21 cellular contexts compared by ENCODE assay signal in genomic region chr1:231601775-231602674, GRCh38. TPM values are rescaled to one million over a fixed set of nuclear protein-coding genes. Genes with fewer than 3 reads are reported as not detected.
DNase-seq lines count a peak whose midpoint lies in the region; ATAC-seq and TF ChIP-seq lines count a peak whose summit lies in the region.
"Had no signal": no experiment of that assay in that cellular context is flagged by ENCODE, and none has a peak within 500 bp of the region (broad histone marks: within the 10 kb centered on the region; RNA-seq: fewer than 3 reads in every experiment).

No MANE protein-coding gene starts in this region.

- H2AK9ac ChIP-seq in IMR-90 (replicated peaks; ENCODE audit: low read depth, low read length, poor library complexity) = no peak overlapping the region

- H3K18ac ChIP-seq in IMR-90 (ENCODE audit: low read depth, low read length) = no peak overlapping the region

- H3K4ac ChIP-seq in IMR-90 (ENCODE audit: low read depth, low read length) = no peak overlapping the region

- no peak overlapping the region for H2BK15ac ChIP-seq in IMR-90 (ENCODE audit: low read depth, low read length)

- H4K20me1 ChIP-seq in IMR-90 (ENCODE audit: insufficient read depth, low read length) = no peaks in the 10 kb centered on the region

- ATAC-seq in IMR-90 (ENCODE audit: low read depth) (no peak), SK-N-SH treated with all-trans-retinoic acid at 6 μM for 48 hours (peak; percentile 52)
- ATAC-seq: gastroesophageal sphincter, left colon had no signal

- H3K9ac ChIP-seq in IMR-90 (ENCODE audit: low read depth, low read length) = no peak overlapping the region

- H3K56ac ChIP-seq in IMR-90 (ENCODE audit: extremely low read depth, insufficient read depth, low read length) = no peak overlapping the region

- TF ChIP-seq CTCF in IMR-90 (conservative IDR thresholded peaks at IDR 0.05; ENCODE audit: low read depth, low read length) (no peak), nephron (IDR thresholded peaks at IDR 0.05; ENCODE audit: unreplicated experiment in 3 of 3) (no peak)

- CTCF ChIA-PET in IMR-90 (lab: Yijun Ruan, JAX) = no interaction called here
- CTCF ChIA-PET in activated naive CD4-positive, alpha-beta T cell treated with anti-CD3 and anti-CD28 coated beads, Interleukin-2, amount 10 ng/mL, durations not matched to agents 7 days and 5 days (lab: Charles Lee) = interaction anchor here (0.6 to 1.4 kb wide), 4 partner anchors 12 to 247 kb away, joined by 3 to 7 read pairs (median 4); no protein-coding TSS in a partner anchor

- H3K4me1 Mint-ChIP-seq in nephron = peaks cover 28% of the 10 kb centered on the region
- H3K4me1 Mint-ChIP-seq in activated naive CD4-positive, alpha-beta T cell treated with anti-CD3 and anti-CD28 coated beads, Interleukin-2, amount 10 ng/mL, durations not matched to agents 7 days and 5 days = peaks cover 19% of the 10 kb centered on the region

- no peaks in the 10 kb centered on the region for H3K36me3 Mint-ChIP-seq in nephron (ENCODE audit: low read depth)
- H3K36me3 Mint-ChIP-seq in activated naive CD4-positive, alpha-beta T cell treated with anti-CD3 and anti-CD28 coated beads, Interleukin-2, amount 10 ng/mL, durations not matched to agents 7 days and 5 days = no peaks in the 10 kb centered on the region

- H3K4me2 ChIP-seq in IMR-90 (ENCODE audit: low read depth, low read length) = no peak overlapping the region

- in situ Hi-C loops in IMR-90 (cut with MboI; ENCODE audit: low sequenced_read_pairs) = no loop called here

- no peak for TF ChIP-seq POLR2A in IMR-90 (IDR thresholded peaks at IDR 0.05; ENCODE audit: low read depth, low read length)

- no peak overlapping the region for H2BK5ac ChIP-seq in IMR-90 (ENCODE audit: low read depth, low read length, poor library complexity, severe bottlenecking)

- H3K27me3 ChIP-seq in IMR-90 (ENCODE audit: control insufficient read depth, insufficient read depth, low read length) (no peaks in the 10 kb centered on the region), H7 (ENCODE audit: control insufficient read depth, insufficient read depth, low read length) (no peaks in the 10 kb centered on the region; the same call in 1 of the 2 replicates)
- H3K27me3 ChIP-seq: breast epithelium, gastroesophageal sphincter, neutrophil, SJCRH30 had no signal

- H2BK120ac ChIP-seq in IMR-90 (ENCODE audit: low read depth, low read length) = peak overlapping the region; percentile 19; the same call in 1 of the 2 replicates

- H3K4me3 ChIP-seq in IMR-90 (ENCODE audit: insufficient read depth, low read depth, low read length) (no peak overlapping the region), H7 (ENCODE audit: insufficient read depth, low read depth, low read length) (no peak overlapping the region)
- H3K4me3 ChIP-seq: breast epithelium, gastroesophageal sphincter, SJCRH30 had no signal

- peak overlapping the region in 1 of 3 experiments; percentile 39 for H3K4me3 Mint-ChIP-seq in nephron
- H3K4me3 Mint-ChIP-seq in activated naive CD4-positive, alpha-beta T cell treated with anti-CD3 and anti-CD28 coated beads, Interleukin-2, amount 10 ng/mL, durations not matched to agents 7 days and 5 days = no peak overlapping the region

- peak overlapping the region; percentile 50; the same call in 1 of the 2 replicates for H3K23ac ChIP-seq in IMR-90 (ENCODE audit: low read depth, low read length)

- H2BK20ac ChIP-seq in IMR-90 (ENCODE audit: low read depth, low read length) = no peak overlapping the region

- no peaks in the 10 kb centered on the region for H3K9me3 ChIP-seq in IMR-90 (ENCODE audit: control insufficient read depth, insufficient read depth, low read length)
- H3K9me3 ChIP-seq: breast epithelium, gastroesophageal sphincter, neutrophil, SJCRH30 had no signal

- no CpG with 5 or more reads among the region's 5 CpGs for WGBS in IMR-90 (ENCODE audit: extremely low coverage in 2 of 2, insufficient read length in 1 of 2), 2 experiments

- H3K14ac ChIP-seq in IMR-90 (replicated peaks; ENCODE audit: low read depth, low read length) = no peak overlapping the region

- H2AFZ ChIP-seq in IMR-90 (replicated peaks; ENCODE audit: low read length, poor library complexity) = no peak overlapping the region

- no peak overlapping the region for H4K5ac ChIP-seq in IMR-90 (ENCODE audit: low read depth, low read length)

- H2AK5ac ChIP-seq in IMR-90 (ENCODE audit: low read depth, low read length) = no peak overlapping the region

- DNase-seq in IMR-90 = peak; percentile 21
- peak; percentile 53 for DNase-seq in fibroblast of the conjunctiva (ENCODE audit: low read depth)
- DNase-seq in H7 = no peak
- no peak for DNase-seq in activated naive CD4-positive, alpha-beta T cell treated with anti-CD3 and anti-CD28 coated beads, Interleukin-2, amount 10 ng/mL, durations not matched to agents 7 days and 5 days
- DNase-seq in GM19240 (ENCODE audit: insufficient read length, low spot score) = no peak
- DNase-seq in activated CD4-positive, alpha-beta T cell treated with anti-CD3 and anti-CD28 coated beads for 1 hour = no peak
- DNase-seq: activated CD4-positive, alpha-beta T cell treated with anti-CD3 and anti-CD28 coated beads, Interleukin-2, amount 50 U/mL, for 48 hours; activated gamma-delta T cell; cortex of kidney; DND-41; left colon; NCI-H1436 treated with DMSO at 0.1 percent for 48 hours; NCI-H2171; NCI-H748 treated with DMSO at 0.1 percent for 48 hours; SJCRH30; stimulated activated CD8-positive, alpha-beta memory T cell treated with anti-CD3 and anti-CD28 coated beads, Interleukin-4, amount 100 ng/mL, for 48 hours had no signal

- no TSS peak for BruUV-seq in IMR-90 (replicated peaks; lab: Mats Ljungman, UMichigan)

- no peaks in the 10 kb centered on the region for H3K9me3 Mint-ChIP-seq in nephron
- H3K9me3 Mint-ChIP-seq in activated naive CD4-positive, alpha-beta T cell treated with anti-CD3 and anti-CD28 coated beads, Interleukin-2, amount 10 ng/mL, durations not matched to agents 7 days and 5 days = no peaks in the 10 kb centered on the region

- intact Hi-C loops in IMR-90 (cut with micrococcal nuclease) = loop anchor here (5.0 kb wide), 1 partner anchor 185 kb away; no protein-coding TSS in a partner anchor

- H4K8ac ChIP-seq in IMR-90 (ENCODE audit: low read depth in 2 of 2, low read length in 2 of 2) = no peak overlapping the region

- H3K27ac ChIP-seq in IMR-90 (ENCODE audit: insufficient read depth, low read length) = no peak overlapping the region
- H3K27ac ChIP-seq: breast epithelium, neutrophil, SJCRH30 had no signal

- peaks cover 4% of the 10 kb centered on the region; the same call in 1 of the 2 replicates for H3K4me1 ChIP-seq in IMR-90 (ENCODE audit: control insufficient read depth, insufficient read depth, low read length)
- H3K4me1 ChIP-seq: breast epithelium had no signal

- peaks cover 10% of the 10 kb centered on the region for H3K27me3 Mint-ChIP-seq in nephron (ENCODE audit: low read depth)
- H3K27me3 Mint-ChIP-seq in activated naive CD4-positive, alpha-beta T cell treated with anti-CD3 and anti-CD28 coated beads, Interleukin-2, amount 10 ng/mL, durations not matched to agents 7 days and 5 days = peaks cover 4% of the 10 kb centered on the region

- dilution Hi-C loops in IMR-90 (cut with HindIII; ENCODE audit: low sequenced_read_pairs, unreplicated experiment) = no loop called here

- POLR2A ChIA-PET in IMR-90 (lab: Charles Lee; ENCODE audit: unreplicated experiment) = interaction anchor here (0.7 kb wide), 1 partner anchor 101 kb away, joined by 3 read pairs; no protein-coding TSS in a partner anchor

- no peaks in the 10 kb centered on the region for H3K79me1 ChIP-seq in IMR-90 (ENCODE audit: low read depth in 1 of 2, low read length in 2 of 2)

- no peak for TF ChIP-seq RAD21 in IMR-90 (IDR thresholded peaks at IDR 0.05; ENCODE audit: low read length)

- no peak overlapping the region for H4K91ac ChIP-seq in IMR-90 (ENCODE audit: insufficient read depth, low read depth, low read length)

- H3K9me1 ChIP-seq in IMR-90 (ENCODE audit: insufficient read depth, low read length) = no peaks in the 10 kb centered on the region

- H3K36me3 ChIP-seq in IMR-90 (ENCODE audit: control insufficient read depth, insufficient read depth, low read length) (no peaks in the 10 kb centered on the region), H7 (replicated peaks; ENCODE audit: control insufficient read depth, insufficient read depth, low read length) (no peaks in the 10 kb centered on the region)
- H3K36me3 ChIP-seq: breast epithelium, gastroesophageal sphincter, neutrophil, SJCRH30 had no signal

- H3K27ac Mint-ChIP-seq in nephron = peak overlapping the region; percentile 49 to 84 (median 70)
- no peak overlapping the region for H3K27ac Mint-ChIP-seq in activated naive CD4-positive, alpha-beta T cell treated with anti-CD3 and anti-CD28 coated beads, Interleukin-2, amount 10 ng/mL, durations not matched to agents 7 days and 5 days

TF ChIP-seq in IMR-90, 13 proteins besides CTCF, POLR2A, EP300 and RAD21 (continues in another document):
- TF ChIP-seq MAZ (IDR thresholded peaks at IDR 0.05; ENCODE audit: borderline replicate concordance, low read depth, low read length) (no peak), BHLHE40 (IDR thresholded peaks at IDR 0.05; ENCODE audit: low read depth, low read length) (no peak), SMC3 (IDR thresholded peaks at IDR 0.05; ENCODE audit: low read depth, low read length) (no peak), MXI1 (IDR thresholded peaks at IDR 0.05; ENCODE audit: borderline replicate concordance, low read depth, low read length) (no peak), CHD1 (IDR thresholded peaks at IDR 0.05; ENCODE audit: low read depth, low read length) (no peak), CEBPB (IDR thresholded peaks at IDR 0.05; ENCODE audit: low read depth, low read length) (no peak), NFE2L2 (IDR thresholded peaks at IDR 0.05; ENCODE audit: low read depth, low read length) (no peak), MAFK (IDR thresholded peaks at IDR 0.05; ENCODE audit: low read depth, low read length) (no peak)

TF ChIP-seq in SK-N-SH treated with all-trans-retinoic acid at 6 μM for 48 hours, 23 proteins besides CTCF, POLR2A, EP300 and RAD21 (continues in another document):
- TF ChIP-seq POU6F1 (CRISPR knock-in tag; IDR thresholded peaks at IDR 0.05; ENCODE audit: borderline replicate concordance, low read depth) = no peak

RNA-seq across cellular contexts. Expression of gene DISC1, which starts 24.6 kb away (rescaled TPM):
- total RNA-seq in IMR-90 (2012; rRNA removed) = 6.1 and 7.0 TPM in 2 replicates
- 1.8 and 2.2 TPM in 2 replicates for polyA plus RNA-seq in IMR-90 (2012; rRNA removed)
- polyA plus RNA-seq in IMR-90 (2012; cell fraction: cytosol; rRNA removed) = 1.1 and 1.7 TPM in 2 replicates
- polyA plus RNA-seq in IMR-90 (2012; cell fraction: nucleus; rRNA removed; ENCODE audit: low replicate concordance) = 3.9 and 6.5 TPM in 2 replicates
- total RNA-seq in H7 (2014; rRNA removed; shearing (Covaris generic)) = 5.6 and 6.3 TPM in 2 replicates

Comparison
In these comparisons a context has a peak if more than half of its experiments do, and no peak if none do; other contexts are left out.
1. DNase-seq: peak in IMR-90 (single experiment) and fibroblast of the conjunctiva (single experiment); none in H7 (single experiment), activated naive CD4-positive, alpha-beta T cell treated with anti-CD3 and anti-CD28 coated beads, Interleukin-2, amount 10 ng/mL, durations not matched to agents 7 days and 5 days (single experiment), GM19240 (single experiment) and activated CD4-positive, alpha-beta T cell treated with anti-CD3 and anti-CD28 coated beads for 1 hour (single experiment).